1 cellular context compared by ENCODE assay signal in genomic region chr9:99340281-99340680, GRCh38.
A peak's percentile ranks its signal among the peaks of the same experiment; 100 is the strongest.
TF ChIP-seq lines count a peak whose summit lies in the region.

No MANE protein-coding gene starts in this region.

TF ChIP-seq in endothelial cell of umbilical vein, 7 proteins besides CTCF, POLR2A, EP300 and RAD21 (continued from another document):
- TF ChIP-seq EZH2 (IDR thresholded peaks at IDR 0.05; ENCODE audit: borderline replicate concordance, low read depth, low read length, severe bottlenecking) = no peak
- peak; percentile 47 for TF ChIP-seq GATA2 (IDR thresholded peaks at IDR 0.05; ENCODE audit: insufficient read depth, insufficient read length, low read depth, low read length)
- peak; percentile 90 for TF ChIP-seq JUN (IDR thresholded peaks at IDR 0.05; ENCODE audit: borderline replicate concordance, insufficient read depth, insufficient read length, low read depth)
- TF ChIP-seq MAX (IDR thresholded peaks at IDR 0.05; ENCODE audit: insufficient read depth, insufficient read length) = no peak
